15 cellular contexts compared by ENCODE assay signal in genomic region chr6:75755704-75756103, GRCh38.
"Had no signal": no experiment of that assay in that cellular context is flagged by ENCODE, and none has a peak within 500 bp of the region (broad histone marks: within the 10 kb centered on the region; RNA-seq: fewer than 3 reads in every experiment).

No MANE protein-coding gene starts in this region.

- H3K9me3 ChIP-seq: gastroesophageal sphincter, ovary, thoracic aorta had no signal

- H3K4me3 ChIP-seq: gastroesophageal sphincter, ovary, thoracic aorta had no signal

- H3K27ac Mint-ChIP-seq: activated CD8-positive, alpha-beta T cell treated with anti-CD3 and anti-CD28 coated beads for 36 hours; activated naive CD4-positive, alpha-beta T cell treated with anti-CD3 and anti-CD28 coated beads, Interleukin-2, amount 50 U/mL, for 72 hours; brain; stimulated activated effector memory CD8-positive, alpha-beta T cell treated with anti-CD3 and anti-CD28 coated beads, Interleukin-12 subunit alpha, Interleukin-12 subunit beta, amount 100 ng/mL, for 72 hours; T-helper 17 cell had no signal

- DNase-seq: activated CD4-positive, alpha-beta T cell treated with anti-CD3 and anti-CD28 coated beads for 4 hours; activated CD8-positive, alpha-beta T cell treated with anti-CD3 and anti-CD28 coated beads for 36 hours; activated effector memory CD4-positive, alpha-beta T cell treated with anti-CD3 and anti-CD28 coated beads, Interleukin-2, amount 50 U/mL, for 16 hours; activated T-cell treated with anti-CD3 and anti-CD28 coated beads, Interleukin-2, amount 50 U/mL, for 48 hours; cortex of kidney; effector memory CD4-positive, alpha-beta T cell; left colon; ovary; T-helper 17 cell had no signal

- H3K36me3 ChIP-seq: gastroesophageal sphincter, ovary, thoracic aorta had no signal

- H3K27ac ChIP-seq: gastroesophageal sphincter, ovary, thoracic aorta had no signal

- H3K27me3 Mint-ChIP-seq: brain; central memory CD8-positive, alpha-beta T cell had no signal

- ATAC-seq: activated CD8-positive, alpha-beta T cell treated with anti-CD3 and anti-CD28 coated beads for 36 hours; activated naive CD4-positive, alpha-beta T cell treated with anti-CD3 and anti-CD28 coated beads, Interleukin-2, amount 50 U/mL, for 72 hours; gastroesophageal sphincter; left colon; stimulated activated effector memory CD8-positive, alpha-beta T cell treated with anti-CD3 and anti-CD28 coated beads, Interleukin-12 subunit alpha, Interleukin-12 subunit beta, amount 100 ng/mL, for 72 hours; T-helper 17 cell had no signal

- H3K4me3 Mint-ChIP-seq: activated CD8-positive, alpha-beta T cell treated with anti-CD3 and anti-CD28 coated beads for 36 hours; brain; central memory CD8-positive, alpha-beta T cell; stimulated activated effector memory CD8-positive, alpha-beta T cell treated with anti-CD3 and anti-CD28 coated beads, Interleukin-12 subunit alpha, Interleukin-12 subunit beta, amount 100 ng/mL, for 72 hours; T-helper 17 cell had no signal

- H3K36me3 Mint-ChIP-seq: activated naive CD4-positive, alpha-beta T cell treated with anti-CD3 and anti-CD28 coated beads, Interleukin-2, amount 50 U/mL, for 72 hours; stimulated activated effector memory CD8-positive, alpha-beta T cell treated with anti-CD3 and anti-CD28 coated beads, Interleukin-12 subunit alpha, Interleukin-12 subunit beta, amount 100 ng/mL, for 72 hours had no signal

- H3K27me3 ChIP-seq: gastroesophageal sphincter, ovary had no signal

- H3K9me3 Mint-ChIP-seq: activated CD8-positive, alpha-beta T cell treated with anti-CD3 and anti-CD28 coated beads for 36 hours; activated naive CD4-positive, alpha-beta T cell treated with anti-CD3 and anti-CD28 coated beads, Interleukin-2, amount 50 U/mL, for 72 hours; central memory CD8-positive, alpha-beta T cell; stimulated activated effector memory CD8-positive, alpha-beta T cell treated with anti-CD3 and anti-CD28 coated beads, Interleukin-12 subunit alpha, Interleukin-12 subunit beta, amount 100 ng/mL, for 72 hours had no signal
